ENCODE assay signal across 21 cellular contexts in the genomic region with DNA sequence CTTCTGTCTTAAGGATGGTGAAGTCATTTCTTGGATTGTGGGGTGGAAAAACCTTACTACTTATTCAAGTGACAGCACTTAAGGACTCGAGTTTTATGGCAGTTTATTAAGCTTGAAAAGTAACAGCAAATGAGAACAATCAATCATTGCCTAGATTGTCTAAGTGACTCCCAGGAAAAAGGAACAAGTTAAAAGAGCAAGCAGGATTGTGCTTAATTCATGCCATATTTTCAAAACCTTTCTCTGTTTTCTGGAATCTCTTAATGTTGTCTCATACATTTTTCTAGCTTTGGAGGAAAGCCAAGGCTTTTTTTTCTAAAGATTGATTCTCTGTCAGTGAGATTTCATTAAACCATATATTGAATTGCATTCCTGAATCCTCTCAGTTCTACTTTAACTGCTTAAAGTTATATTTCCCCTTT.
DNase-seq lines count a peak whose midpoint lies in the region; ATAC-seq and TF ChIP-seq lines count a peak whose summit lies in the region.
"Had no signal": no experiment of that assay in that cellular context is flagged by ENCODE, and none has a peak within 500 bp of the region (broad histone marks: within the 10 kb centered on the region; RNA-seq: fewer than 3 reads in every experiment).

No MANE protein-coding gene starts in this region.

- no peaks in the 10 kb centered on the region for H3K79me2 ChIP-seq in GM23338 (replicated peaks; ENCODE audit: insufficient read depth)

- no peak for DNase-seq in GM23338 (ENCODE audit: low spot score)
- peak; percentile 27 for DNase-seq in choroid plexus epithelial cell (ENCODE audit: low read depth)
- DNase-seq in fibroblast of the aortic adventitia (ENCODE audit: low read depth): peak; percentile 16
- no peak for DNase-seq in mesenteric fat pad (ENCODE audit: low spot score)
- no peak for DNase-seq in nephron progenitor cell
- no peak for DNase-seq in CD8-positive, alpha-beta memory T cell
- DNase-seq in GM13976 (ENCODE audit: low spot score): no peak
- DNase-seq: CD4-positive, alpha-beta memory T cell; DMS153; H9; HFFc6; NCI-H1105; NCI-H146; NCI-H2029; NCI-H345; NCI-H524; NCI-H774; NK-92 treated with Interleukin-12 subunit alpha and Interleukin-12 subunit beta, amount 100 ng/mL, for 24 hours had no signal

- in situ Hi-C loops in GM13976 (cut with MboI; ENCODE audit: low sequenced_read_pairs, unreplicated experiment): no loop called here

- no peak overlapping the region for H3K4me2 ChIP-seq in GM23338
- H3K4me2 ChIP-seq: BLaER1 treated with 17β-estradiol and CSF1 and Interleukin-3, amounts not matched to agents 10 nM and 100 nM had no signal

- H3K27ac ChIP-seq in GM23338 (ENCODE audit: low read depth): no peak overlapping the region
- H3K27ac ChIP-seq in CD8-positive, alpha-beta memory T cell (ENCODE audit: low read depth, low read length): no peak overlapping the region
- H3K27ac ChIP-seq: BLaER1 treated with 17β-estradiol and CSF1 and Interleukin-3, amounts not matched to agents 10 nM and 100 nM had no signal

- no peaks in the 10 kb centered on the region for H3K27me3 ChIP-seq in GM23338 (ENCODE audit: insufficient read depth)
- no peaks in the 10 kb centered on the region for H3K27me3 ChIP-seq in CD8-positive, alpha-beta memory T cell (ENCODE audit: insufficient read depth, low read length, poor library complexity, severe bottlenecking)
- H3K27me3 ChIP-seq: BLaER1 treated with 17β-estradiol and CSF1 and Interleukin-3, amounts not matched to agents 10 nM and 100 nM had no signal

- no peak overlapping the region for H3K4me3 ChIP-seq in GM23338
- no peak overlapping the region for H3K4me3 ChIP-seq in choroid plexus epithelial cell (ENCODE audit: low read depth, low read length)
- no peak overlapping the region for H3K4me3 ChIP-seq in fibroblast of the aortic adventitia (ENCODE audit: low read depth, low read length)
- H3K4me3 ChIP-seq in CD8-positive, alpha-beta memory T cell (ENCODE audit: low read length): no peak overlapping the region
- H3K4me3 ChIP-seq: BLaER1 treated with 17β-estradiol and CSF1 and Interleukin-3, amounts not matched to agents 10 nM and 100 nM had no signal

- TF ChIP-seq CTCF in GM23338 (conservative IDR thresholded peaks at IDR 0.05; ENCODE audit: low read depth in 2 of 2) (no peak), choroid plexus epithelial cell (conservative IDR thresholded peaks at IDR 0.05; ENCODE audit: low read depth, low read length) (no peak), fibroblast of the aortic adventitia (IDR thresholded peaks at IDR 0.05; ENCODE audit: insufficient read depth, low read length) (no peak), nephron progenitor cell (IDR thresholded peaks at IDR 0.05) (no peak), GM13976 (IDR thresholded peaks at IDR 0.05; ENCODE audit: borderline replicate concordance, control extremely low read depth, extremely low read depth, insufficient read depth, missing control alignments) (no peak)

- H3K9me3 Mint-ChIP-seq in GM23338 (no peaks in the 10 kb centered on the region), nephron progenitor cell (no peaks in the 10 kb centered on the region)
- H3K9me3 Mint-ChIP-seq in CD8-positive, alpha-beta memory T cell: peaks cover 0 to 4% (median 0%) of the 10 kb centered on the region in 5 donors
- H3K9me3 Mint-ChIP-seq: CD4-positive, alpha-beta memory T cell; H9; HFFc6 had no signal

- peaks cover 4% of the 10 kb centered on the region for H3K27me3 Mint-ChIP-seq in GM23338 (ENCODE audit: insufficient read depth, low read depth, poor library complexity)
- H3K27me3 Mint-ChIP-seq in nephron progenitor cell (ENCODE audit: low read depth, poor library complexity): no peaks in the 10 kb centered on the region
- no peaks in the 10 kb centered on the region for H3K27me3 Mint-ChIP-seq in CD8-positive, alpha-beta memory T cell

- no peak overlapping the region for H3K27ac Mint-ChIP-seq in GM23338
- no peak overlapping the region for H3K27ac Mint-ChIP-seq in nephron progenitor cell
- H3K27ac Mint-ChIP-seq in CD8-positive, alpha-beta memory T cell: no peak overlapping the region
- H3K27ac Mint-ChIP-seq: CD4-positive, alpha-beta memory T cell; H9; HFFc6; IgD-negative memory B cell had no signal

- no peaks in the 10 kb centered on the region for H3K9me3 ChIP-seq in CD8-positive, alpha-beta memory T cell (ENCODE audit: low read length)
- H3K9me3 ChIP-seq: BLaER1 treated with 17β-estradiol and CSF1 and Interleukin-3, amounts not matched to agents 10 nM and 100 nM had no signal

- POLR2A ChIA-PET in CD8-positive, alpha-beta memory T cell (lab: Charles Lee): no interaction called here

- no peaks in the 10 kb centered on the region for H3K36me3 Mint-ChIP-seq in GM23338 (ENCODE audit: low read depth)
- no peaks in the 10 kb centered on the region for H3K36me3 Mint-ChIP-seq in nephron progenitor cell (ENCODE audit: low read depth)
- no peaks in the 10 kb centered on the region for H3K36me3 Mint-ChIP-seq in CD8-positive, alpha-beta memory T cell
- H3K36me3 Mint-ChIP-seq: CD4-positive, alpha-beta memory T cell had no signal

- 0 out of 2 replicates have a peak overlapping the region, but pooled peaks have one; percentile 79 for H2AFZ ChIP-seq in GM23338

- peaks cover 14% of the 10 kb centered on the region; the same call in 1 of the 2 replicates for H3K4me1 ChIP-seq in GM23338 (ENCODE audit: insufficient read depth)
- no peaks in the 10 kb centered on the region for H3K4me1 ChIP-seq in CD8-positive, alpha-beta memory T cell (ENCODE audit: insufficient read depth, low read length)

- H3K4me3 Mint-ChIP-seq in GM23338: no peak overlapping the region
- H3K4me3 Mint-ChIP-seq in nephron progenitor cell: no peak overlapping the region
- no peak overlapping the region for H3K4me3 Mint-ChIP-seq in CD8-positive, alpha-beta memory T cell
- H3K4me3 Mint-ChIP-seq: CD4-positive, alpha-beta memory T cell; H9; HFFc6; IgD-negative memory B cell had no signal

- no peaks in the 10 kb centered on the region for H3K36me3 ChIP-seq in GM23338 (ENCODE audit: insufficient read depth)
- no peaks in the 10 kb centered on the region for H3K36me3 ChIP-seq in CD8-positive, alpha-beta memory T cell (ENCODE audit: insufficient read depth, low read length)
- H3K36me3 ChIP-seq: BLaER1 treated with 17β-estradiol and CSF1 and Interleukin-3, amounts not matched to agents 10 nM and 100 nM had no signal

- H3K9me2 ChIP-seq in GM23338 (ENCODE audit: insufficient read depth): no peaks in the 10 kb centered on the region; the same call in 1 of the 2 replicates

- CTCF ChIA-PET in CD8-positive, alpha-beta memory T cell (lab: Charles Lee): no interaction called here

- no peaks in the 10 kb centered on the region for H3F3A ChIP-seq in GM23338 (replicated peaks; ENCODE audit: low read depth)

- H3K4me1 Mint-ChIP-seq in GM23338 (peaks cover 12% of the 10 kb centered on the region), nephron progenitor cell (peaks cover 62% of the 10 kb centered on the region)
- H3K4me1 Mint-ChIP-seq in CD8-positive, alpha-beta memory T cell: no peaks in the 10 kb centered on the region
- H3K4me1 Mint-ChIP-seq: CD4-positive, alpha-beta memory T cell had no signal

- H4K20me1 ChIP-seq in GM23338 (replicated peaks; ENCODE audit: insufficient read depth): no peaks in the 10 kb centered on the region
- H4K20me1 ChIP-seq: BLaER1 treated with 17β-estradiol and CSF1 and Interleukin-3, amounts not matched to agents 10 nM and 100 nM had no signal

- no peak for ATAC-seq in GM23338
- ATAC-seq: Panc1 had no signal

TF ChIP-seq in GM23338, 12 proteins besides CTCF, POLR2A, EP300 and RAD21 (continues in another document):
- TF ChIP-seq CREB1 (CRISPR knock-in tag; IDR thresholded peaks at IDR 0.05; ENCODE audit: low read depth) (no peak), ZNF331 (CRISPR knock-in tag; IDR thresholded peaks at IDR 0.05; ENCODE audit: low read depth) (no peak), JUNB (IDR thresholded peaks at IDR 0.05; ENCODE audit: unreplicated experiment) (no peak), EZH2 (IDR thresholded peaks at IDR 0.05; ENCODE audit: low read depth, unreplicated experiment) (no peak), ZNF114 (CRISPR knock-in tag; IDR thresholded peaks at IDR 0.05) (no peak), STAT1 (IDR thresholded peaks at IDR 0.05; ENCODE audit: unreplicated experiment) (no peak), EZH2phosphoT487 (IDR thresholded peaks at IDR 0.05; ENCODE audit: unreplicated experiment) (no peak)
- TF ChIP-seq, protein P1, sequence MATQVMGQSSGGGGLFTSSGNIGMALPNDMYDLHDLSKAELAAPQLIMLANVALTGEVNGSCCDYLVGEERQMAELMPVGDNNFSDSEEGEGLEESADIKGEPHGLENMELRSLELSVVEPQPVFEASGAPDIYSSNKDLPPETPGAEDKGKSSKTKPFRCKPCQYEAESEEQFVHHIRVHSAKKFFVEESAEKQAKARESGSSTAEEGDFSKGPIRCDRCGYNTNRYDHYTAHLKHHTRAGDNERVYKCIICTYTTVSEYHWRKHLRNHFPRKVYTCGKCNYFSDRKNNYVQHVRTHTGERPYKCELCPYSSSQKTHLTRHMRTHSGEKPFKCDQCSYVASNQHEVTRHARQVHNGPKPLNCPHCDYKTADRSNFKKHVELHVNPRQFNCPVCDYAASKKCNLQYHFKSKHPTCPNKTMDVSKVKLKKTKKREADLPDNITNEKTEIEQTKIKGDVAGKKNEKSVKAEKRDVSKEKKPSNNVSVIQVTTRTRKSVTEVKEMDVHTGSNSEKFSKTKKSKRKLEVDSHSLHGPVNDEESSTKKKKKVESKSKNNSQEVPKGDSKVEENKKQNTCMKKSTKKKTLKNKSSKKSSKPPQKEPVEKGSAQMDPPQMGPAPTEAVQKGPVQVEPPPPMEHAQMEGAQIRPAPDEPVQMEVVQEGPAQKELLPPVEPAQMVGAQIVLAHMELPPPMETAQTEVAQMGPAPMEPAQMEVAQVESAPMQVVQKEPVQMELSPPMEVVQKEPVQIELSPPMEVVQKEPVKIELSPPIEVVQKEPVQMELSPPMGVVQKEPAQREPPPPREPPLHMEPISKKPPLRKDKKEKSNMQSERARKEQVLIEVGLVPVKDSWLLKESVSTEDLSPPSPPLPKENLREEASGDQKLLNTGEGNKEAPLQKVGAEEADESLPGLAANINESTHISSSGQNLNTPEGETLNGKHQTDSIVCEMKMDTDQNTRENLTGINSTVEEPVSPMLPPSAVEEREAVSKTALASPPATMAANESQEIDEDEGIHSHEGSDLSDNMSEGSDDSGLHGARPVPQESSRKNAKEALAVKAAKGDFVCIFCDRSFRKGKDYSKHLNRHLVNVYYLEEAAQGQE (IDR thresholded peaks at IDR 0.05; ENCODE audit: unreplicated experiment): no peak
- TF ChIP-seq, protein P2, sequence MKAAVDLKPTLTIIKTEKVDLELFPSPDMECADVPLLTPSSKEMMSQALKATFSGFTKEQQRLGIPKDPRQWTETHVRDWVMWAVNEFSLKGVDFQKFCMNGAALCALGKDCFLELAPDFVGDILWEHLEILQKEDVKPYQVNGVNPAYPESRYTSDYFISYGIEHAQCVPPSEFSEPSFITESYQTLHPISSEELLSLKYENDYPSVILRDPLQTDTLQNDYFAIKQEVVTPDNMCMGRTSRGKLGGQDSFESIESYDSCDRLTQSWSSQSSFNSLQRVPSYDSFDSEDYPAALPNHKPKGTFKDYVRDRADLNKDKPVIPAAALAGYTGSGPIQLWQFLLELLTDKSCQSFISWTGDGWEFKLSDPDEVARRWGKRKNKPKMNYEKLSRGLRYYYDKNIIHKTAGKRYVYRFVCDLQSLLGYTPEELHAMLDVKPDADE (IDR thresholded peaks at IDR 0.05): no peak

Comparison
In these comparisons a context has a peak if more than half of its experiments do, and no peak if none do; other contexts are left out.
1. DNase-seq: peak in choroid plexus epithelial cell (single experiment) and fibroblast of the aortic adventitia (single experiment); none in GM23338 (single experiment), mesenteric fat pad (single experiment), nephron progenitor cell (single experiment), CD8-positive, alpha-beta memory T cell (0 of 5) and GM13976 (single experiment).